Comparison of ENCODE assay signal across 10 cellular contexts in genomic region chr6:55953384-55953783, GRCh38.
DNase-seq lines count a peak whose midpoint lies in the region; ATAC-seq, FAIRE-seq and TF ChIP-seq lines count a peak whose summit lies in the region.
"Had no signal": no experiment of that assay in that cellular context is flagged by ENCODE, and none has a peak within 500 bp of the region (broad histone marks: within the 10 kb centered on the region; RNA-seq: fewer than 3 reads in every experiment).

No MANE protein-coding gene starts in this region.

- no peak overlapping the region for H3K9ac ChIP-seq in HepG2 (ENCODE audit: insufficient read depth, low read depth, low read length)

- H3K4me3 ChIP-seq in AG09309 (ENCODE audit: control insufficient read depth, low read depth, low read length) = no peak overlapping the region
- H3K4me3 ChIP-seq in LNCaP clone FGC (ENCODE audit: low read depth, low read length) = no peak overlapping the region
- H3K4me3 ChIP-seq in astrocyte of the spinal cord (ENCODE audit: low read depth, low read length) = no peak overlapping the region
- H3K4me3 ChIP-seq in HepG2 (replicated peaks in 1 of 3; ENCODE audit: insufficient read depth in 1 of 3, low read depth in 2 of 3, low read length in 3 of 3) = no peak overlapping the region
- H3K4me3 ChIP-seq: SJCRH30 had no signal

- WGBS in HepG2 (ENCODE audit: low lambda C conversion rate) = 1% methylated on average over 7 of the region's 7 CpGs

- H3K36me3 ChIP-seq in HepG2 (replicated peaks in 1 of 2; ENCODE audit: control insufficient read depth in 1 of 2, insufficient read depth in 2 of 2, low read length in 2 of 2) = no peaks in the 10 kb centered on the region
- H3K36me3 ChIP-seq: SJCRH30 had no signal

- intact Hi-C loops in HepG2 (cut with micrococcal nuclease; ENCODE audit: unreplicated experiment) = loop anchor here (1.0 kb wide), 3 partner anchors 336 to 677 kb away; no protein-coding TSS in a partner anchor
- intact Hi-C loops in left colon (cut with DNase I, micrococcal nuclease) = loop anchor here in 1 of 2 donors (5.0 kb wide), 1 partner anchor 506 kb away; no protein-coding TSS in a partner anchor

- in situ Hi-C loops in astrocyte of the spinal cord (cut with HindIII; ENCODE audit: low sequenced_read_pairs) = no loop called here
- in situ Hi-C loops in HepG2 (cut with HindIII; ENCODE audit: extremely low pct_ligation_motif_present, low pct_unique_long_range_greater_than_20kb) = loop anchor here (25.0 kb wide), 2 partner anchors 516 to 666 kb away; no protein-coding TSS in a partner anchor

- no peaks in the 10 kb centered on the region for H3K4me1 ChIP-seq in HepG2 (ENCODE audit: insufficient read depth, low read length)
- H3K4me1 ChIP-seq: SJCRH30, testis had no signal

- H2AFZ ChIP-seq in HepG2 (ENCODE audit: low read length) = no peak overlapping the region

- CTCF ChIA-PET in HepG2 (lab: Yijun Ruan, JAX; ENCODE audit: low intra/inter-chr PET ratio, low total read pairs) = interaction anchor here (1.8 kb wide), 1 partner anchor 336 kb away, joined by 9 read pairs; no protein-coding TSS in a partner anchor

- no peaks in the 10 kb centered on the region for H3K9me3 ChIP-seq in HepG2 (ENCODE audit: low read length)
- H3K9me3 ChIP-seq: testis had no signal

- TF ChIP-seq POLR2A in HepG2 (IDR thresholded peaks at IDR 0.05; ENCODE audit: insufficient read depth in 1 of 2, low read depth in 2 of 2, low read length in 2 of 2) = no peak

- no peak overlapping the region for H3K27ac ChIP-seq in HepG2 (ENCODE audit: extremely low read length, insufficient read depth, low read length)
- H3K27ac ChIP-seq: SJCRH30, testis had no signal

- H4K20me1 ChIP-seq in HepG2 (ENCODE audit: insufficient read depth, low read length) = no peaks in the 10 kb centered on the region

- no peaks in the 10 kb centered on the region for H3K79me2 ChIP-seq in HepG2 (ENCODE audit: insufficient read depth, low read length)

- H3K4me2 ChIP-seq in HepG2 (ENCODE audit: low read depth, low read length) = no peak overlapping the region

- TF ChIP-seq EP300 in HepG2 (IDR thresholded peaks at IDR 0.05; ENCODE audit: low read depth in 2 of 2, low read length in 2 of 2) (no peak), HepG2 (CRISPR knock-in tag; IDR thresholded peaks at IDR 0.05; ENCODE audit: borderline replicate concordance) (no peak)

- peak; percentile 55; the same call in 2 of the 3 replicates for ATAC-seq in HepG2
- no peak for ATAC-seq in GM18870 (IDR thresholded peaks at IDR 0.05; ENCODE audit: unreplicated experiment)
- no peak for ATAC-seq in left colon
- no peak for ATAC-seq in GM21576 (IDR thresholded peaks at IDR 0.05; ENCODE audit: unreplicated experiment)

- no TSS peak for BruUV-seq in HepG2 (replicated peaks; lab: Mats Ljungman, UMichigan)

- DNase-seq in AG09309 (ENCODE audit: low read depth) (peak; percentile 52), LNCaP clone FGC (ENCODE audit: low read depth) (peak; percentile 37), astrocyte of the spinal cord (ENCODE audit: low read depth, low spot score) (peak; percentile 63), HepG2 (ENCODE audit: low spot score) (peak; percentile 6), inferior parietal cortex (ENCODE audit: extremely low spot score) (no peak), left colon (no peak)
- DNase-seq: SJCRH30, testis had no signal

- POLR2A ChIA-PET in HepG2 (lab: Yijun Ruan, JAX) = no interaction called here

- TF ChIP-seq RAD21 in HepG2 (CRISPR knock-in tag; IDR thresholded peaks at IDR 0.05) = no peak

- TF ChIP-seq CTCF in AG09309 (IDR thresholded peaks at IDR 0.05; ENCODE audit: control insufficient read depth, insufficient read depth, low read depth, low read length, missing control alignments) (peak; percentile 48), LNCaP clone FGC (IDR thresholded peaks at IDR 0.05; ENCODE audit: control insufficient read depth, extremely low read depth, insufficient read depth) (peak; percentile 56), astrocyte of the spinal cord (IDR thresholded peaks at IDR 0.05; ENCODE audit: low read depth, low read length) (peak; percentile 33), HepG2 (CRISPR knock-in tag; IDR thresholded peaks at IDR 0.05) (peak; percentile 52)

- no peak for FAIRE-seq in HepG2 (lab: Jason Lieb, UNC)

- H3K27me3 ChIP-seq in HepG2 (ENCODE audit: control insufficient read depth in 1 of 2, insufficient read depth in 2 of 2, low read length in 2 of 2) = no peaks in the 10 kb centered on the region
- H3K27me3 ChIP-seq: SJCRH30, testis had no signal

TF ChIP-seq in HepG2, 621 proteins besides CTCF, POLR2A, EP300 and RAD21:
- no peak for TF ChIP-seq NR1H2 (CRISPR knock-in tag; IDR thresholded peaks at IDR 0.05; ENCODE audit: borderline replicate concordance, low read depth)
- no peak for TF ChIP-seq ZBTB44 (CRISPR knock-in tag; IDR thresholded peaks at IDR 0.05)
- no peak for TF ChIP-seq FOXK1 (CRISPR knock-in tag; IDR thresholded peaks at IDR 0.05; ENCODE audit: borderline replicate concordance, low read depth)
- no peak for TF ChIP-seq SALL2 (CRISPR knock-in tag; IDR thresholded peaks at IDR 0.05)
- no peak for TF ChIP-seq ZNF354B (CRISPR knock-in tag; IDR thresholded peaks at IDR 0.05)
- TF ChIP-seq SMC3 (IDR thresholded peaks at IDR 0.05; ENCODE audit: low read length) = peak; percentile 53
- peak; percentile 66 for TF ChIP-seq STAG1 (CRISPR knock-in tag; IDR thresholded peaks at IDR 0.05)
- no peak for TF ChIP-seq TEF (CRISPR knock-in tag; IDR thresholded peaks at IDR 0.05)
TF ChIP-seq in HepG2: peak in this region for 2.

Comparison
In these comparisons a context has a peak if more than half of its experiments do, and no peak if none do; other contexts are left out.
1. DNase-seq: peak in AG09309 (single experiment), LNCaP clone FGC (single experiment), astrocyte of the spinal cord (single experiment) and HepG2 (single experiment); none in inferior parietal cortex (single experiment) and left colon (0 of 2).
2. Peak in every context shown above with its lines, with median percentiles within 50 percentile points of each other: CTCF ChIP-seq.